In the genomic region with DNA sequence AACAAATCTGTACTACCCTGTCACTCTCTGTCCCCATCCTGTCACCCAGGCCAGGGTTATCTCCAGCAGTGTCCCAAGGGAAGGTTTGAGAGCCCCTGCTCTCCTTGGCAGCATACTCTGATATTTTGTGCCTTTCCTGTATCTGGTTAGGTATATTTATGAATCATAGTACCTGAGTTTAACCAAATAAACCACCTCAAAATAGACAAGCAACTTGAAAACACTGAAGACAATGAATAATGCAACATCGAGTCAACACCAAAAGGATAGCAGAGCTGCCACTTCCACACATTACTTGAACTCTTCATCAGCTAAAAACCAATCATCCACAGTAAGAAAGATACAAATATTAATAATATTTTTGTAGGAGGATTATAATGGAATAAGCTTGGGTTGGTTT, we compare ENCODE assay signal across 28 cellular contexts.
"Had no signal": no experiment of that assay in that cellular context is flagged by ENCODE, and none has a peak within 500 bp of the region (broad histone marks: within the 10 kb centered on the region; RNA-seq: fewer than 3 reads in every experiment).

No MANE protein-coding gene starts in this region.

- H3K4me1 ChIP-seq: gastrocnemius medialis, left lung, lower lobe of right lung had no signal

- ATAC-seq: effector memory CD8-positive, alpha-beta T cell; esophagus mucosa; gastrocnemius medialis; heart right ventricle; left cardiac atrium; left ventricle myocardium superior; lower lobe of right lung; mucosa of descending colon had no signal

- H3K9me3 ChIP-seq: esophagus squamous epithelium, gastrocnemius medialis, left lung, lower lobe of right lung, mucosa of descending colon had no signal

- H3K36me3 ChIP-seq: esophagus squamous epithelium, gastrocnemius medialis, heart right ventricle, left lung, lower lobe of right lung had no signal

- H3K4me3 Mint-ChIP-seq: effector memory CD8-positive, alpha-beta T cell; endodermal cell; mesothelial cell of epicardium had no signal

- H3K9me3 Mint-ChIP-seq: effector memory CD8-positive, alpha-beta T cell had no signal

- FAIRE-seq: colon, endometrium, islet of Langerhans, keratinocyte had no signal

- H3K4me1 Mint-ChIP-seq: endodermal cell had no signal

- DNase-seq: dermis blood vessel endothelial cell; dorsolateral prefrontal cortex; effector CD8-positive, alpha-beta T cell; effector memory CD8-positive, alpha-beta T cell; endodermal cell; erythroblast; esophagus squamous epithelium; foreskin fibroblast; foreskin melanocyte; gastrocnemius medialis; glutamatergic neuron; head of caudate nucleus; heart right ventricle; hippocampal formation; left cardiac atrium; left lung; left ventricle myocardium superior; lower lobe of right lung; mesenchymal stem cell; mucosa of descending colon had no signal

- H3K36me3 Mint-ChIP-seq: mesothelial cell of epicardium had no signal

- H3K27me3 ChIP-seq: dorsolateral prefrontal cortex, esophagus squamous epithelium, gastrocnemius medialis, left lung had no signal

- H3K27ac Mint-ChIP-seq: effector memory CD8-positive, alpha-beta T cell; endodermal cell; mesothelial cell of epicardium had no signal

- H3K27ac ChIP-seq: coronary artery, dorsolateral prefrontal cortex, epithelial cell of prostate, esophagus squamous epithelium, gastrocnemius medialis, heart right ventricle, left lung, lower lobe of right lung had no signal

- H3K4me3 ChIP-seq: coronary artery, dorsolateral prefrontal cortex, esophagus squamous epithelium, gastrocnemius medialis, heart right ventricle, left lung, lower lobe of right lung, mucosa of descending colon had no signal
